3 cellular contexts compared by ENCODE assay signal in genomic region chr2:52117299-52117698, GRCh38.
TF ChIP-seq lines count a peak whose summit lies in the region.

No MANE protein-coding gene starts in this region.

TF ChIP-seq in HCT116, 20 proteins besides CTCF, POLR2A, EP300 and RAD21:
- peak; percentile 34; the same call in 1 of the 2 replicates for TF ChIP-seq FOSL1 (IDR thresholded peaks at IDR 0.05; ENCODE audit: low read depth)
- TF ChIP-seq REST (IDR thresholded peaks at IDR 0.05; ENCODE audit: low read depth) = no peak
- TF ChIP-seq ATF3 (IDR thresholded peaks at IDR 0.05) = peak; percentile 12; the same call in 1 of the 2 replicates
- no peak for TF ChIP-seq TCF7L2 (IDR thresholded peaks at IDR 0.05; ENCODE audit: borderline replicate concordance, extremely low read depth, insufficient read depth, insufficient read length)
- peak; percentile 78 for TF ChIP-seq CEBPB (IDR thresholded peaks at IDR 0.05; ENCODE audit: low read depth)
- TF ChIP-seq CBX3 (IDR thresholded peaks at IDR 0.05; ENCODE audit: low read depth) = 0 out of 2 replicates have a peak, but pooled peaks have one; percentile 46
- TF ChIP-seq ELF1 (IDR thresholded peaks at IDR 0.05; ENCODE audit: borderline replicate concordance, low read depth) = no peak
- 0 out of 2 replicates have a peak, but pooled peaks have one; percentile 16 for TF ChIP-seq MAX (IDR thresholded peaks at IDR 0.05)

TF ChIP-seq in H1, 55 proteins besides CTCF, POLR2A, EP300 and RAD21:
- TF ChIP-seq SIX5 (IDR thresholded peaks at IDR 0.05; ENCODE audit: low read depth, low read length) (no peak), SP1 (IDR thresholded peaks at IDR 0.05; ENCODE audit: low read depth, low read length) (no peak), MAX (IDR thresholded peaks at IDR 0.05) (no peak), CBX8 (IDR thresholded peaks at IDR 0.05; ENCODE audit: borderline replicate concordance, low read depth, low read length) (no peak), NRF1 (IDR thresholded peaks at IDR 0.05; ENCODE audit: low read depth, low read length) (no peak), TAF7 (optimal IDR thresholded peaks at IDR 0.05; ENCODE audit: borderline replicate concordance, low read depth, low read length) (no peak), RXRA (IDR thresholded peaks at IDR 0.05; ENCODE audit: insufficient read depth, low read depth, low read length) (no peak), KDM1A (IDR thresholded peaks at IDR 0.05; ENCODE audit: borderline replicate concordance, low read length) (no peak), TCF12 (IDR thresholded peaks at IDR 0.05; ENCODE audit: low read depth, low read length) (no peak)

TF ChIP-seq in GM12891, 5 proteins besides CTCF, POLR2A, EP300 and RAD21:
- TF ChIP-seq TAF1 (IDR thresholded peaks at IDR 0.05; ENCODE audit: low read depth, low read length) = no peak
